In the genomic region with DNA sequence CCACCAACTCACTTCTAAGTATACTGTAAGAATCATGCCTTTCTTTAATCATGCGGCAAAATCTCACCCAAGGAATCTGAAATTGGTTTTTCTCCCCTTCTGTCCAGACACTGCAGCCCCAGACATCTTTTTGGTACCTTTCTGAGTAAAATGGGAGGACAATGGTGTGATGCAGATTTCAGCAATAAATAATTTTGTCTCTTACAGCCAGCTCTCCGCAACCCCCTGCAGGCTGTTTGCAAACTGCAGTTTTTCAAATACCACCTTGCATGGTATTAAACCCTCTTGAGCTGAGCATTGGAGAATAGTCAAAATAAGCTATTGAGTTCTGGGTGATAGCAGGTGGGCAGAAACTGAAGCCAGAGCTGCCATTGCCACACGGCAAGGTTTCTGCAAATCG, we compare ENCODE assay signal across 1 cellular context.
TF ChIP-seq lines count a peak whose summit lies in the region.

No MANE protein-coding gene starts in this region.

TF ChIP-seq in GM12878, 131 proteins besides CTCF, POLR2A, EP300 and RAD21 (continued from another document):
- no peak for TF ChIP-seq BCLAF1 (IDR thresholded peaks at IDR 0.05)
TF ChIP-seq in GM12878: peak in this region for 0.
